8 cellular contexts compared by ENCODE assay signal in the genomic region with DNA sequence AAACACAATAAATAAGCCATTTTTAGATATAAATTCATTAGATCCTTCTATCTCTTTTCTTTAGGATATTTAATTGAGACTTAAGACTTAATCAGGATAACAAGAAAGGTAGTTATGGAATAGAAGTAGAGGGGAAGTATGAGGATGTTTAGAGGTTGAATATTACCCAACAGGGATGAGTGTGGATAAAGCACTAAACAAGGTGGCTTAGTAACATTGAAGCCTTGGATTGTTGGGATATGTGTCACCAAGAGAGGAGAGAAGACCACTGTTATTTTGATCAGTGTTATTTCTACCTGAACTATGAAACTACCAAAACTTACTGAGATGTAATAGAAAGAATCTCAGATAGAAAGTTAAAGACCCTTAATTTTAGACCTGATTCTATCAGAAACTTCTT.
"Had no signal": no experiment of that assay in that cellular context is flagged by ENCODE, and none has a peak within 500 bp of the region (broad histone marks: within the 10 kb centered on the region; RNA-seq: fewer than 3 reads in every experiment).

No MANE protein-coding gene starts in this region.

- FAIRE-seq: G401.6, GM12878, GM12891, GM12892, GM18507, GM19239 had no signal

- DNase-seq: GDM1, GF-D8 had no signal

- ATAC-seq: GM12878 had no signal

- H3K4me3 ChIP-seq: GM12878 had no signal
